8 cellular contexts compared by ENCODE assay signal in genomic region chr1:168135982-168136708, GRCh38. TPM values are rescaled to one million over a fixed set of nuclear protein-coding genes. Genes with fewer than 3 reads are reported as not detected.
A peak's percentile ranks its signal among the peaks of the same experiment; 100 is the strongest.
DNase-seq lines count a peak whose midpoint lies in the region; ATAC-seq and TF ChIP-seq lines count a peak whose summit lies in the region.

No MANE protein-coding gene starts in this region.

- TF ChIP-seq CTCF in AG04450 (IDR thresholded peaks at IDR 0.05; ENCODE audit: low read depth, low read length): no peak

- peak overlapping the region; percentile 21 for H3K27ac ChIP-seq in AG04450 (ENCODE audit: low read depth, low read length)
- no peak overlapping the region for H3K27ac ChIP-seq in effector memory CD4-positive, alpha-beta T cell (ENCODE audit: insufficient read depth, low read length, poor library complexity, severe bottlenecking)

- peaks cover 3% of the 10 kb centered on the region; the same call in 1 of the 2 replicates for H3K9me3 ChIP-seq in AG04450 (ENCODE audit: control insufficient read depth, insufficient read depth, low read length)
- no peaks in the 10 kb centered on the region for H3K9me3 ChIP-seq in effector memory CD4-positive, alpha-beta T cell (ENCODE audit: control insufficient read depth, low read length)
- H3K9me3 ChIP-seq in mucosa of stomach (ENCODE audit: control insufficient read depth, low read length): no peaks in the 10 kb centered on the region

- in situ Hi-C loops in G401 (cut with HindIII; ENCODE audit: low sequenced_read_pairs): no loop called here

- H3K36me3 ChIP-seq in effector memory CD4-positive, alpha-beta T cell (ENCODE audit: control insufficient read depth, insufficient read depth, low read length): no peaks in the 10 kb centered on the region
- no peaks in the 10 kb centered on the region for H3K36me3 ChIP-seq in mucosa of stomach (ENCODE audit: control insufficient read depth, insufficient read depth, low read length)

- H3K9ac ChIP-seq in mucosa of stomach (ENCODE audit: low read length): peak overlapping the region; percentile 53

- ATAC-seq in GM21723 (IDR thresholded peaks at IDR 0.05; ENCODE audit: unreplicated experiment): peak; percentile 40
- ATAC-seq in SK-N-SH treated with all-trans-retinoic acid at 6 μM for 48 hours: peak; percentile 67
- no peak for ATAC-seq in GM21619 (IDR thresholded peaks at IDR 0.05; ENCODE audit: unreplicated experiment)

- H3K27me3 ChIP-seq in AG04450 (ENCODE audit: control insufficient read depth, insufficient read depth, low read length): no peaks in the 10 kb centered on the region
- peaks cover 15% of the 10 kb centered on the region for H3K27me3 ChIP-seq in effector memory CD4-positive, alpha-beta T cell (replicated peaks; ENCODE audit: control insufficient read depth, insufficient read depth, low read length, poor library complexity, severe bottlenecking)
- peaks cover 21% of the 10 kb centered on the region for H3K27me3 ChIP-seq in mucosa of stomach (ENCODE audit: control insufficient read depth, insufficient read depth, low read length)

- DNase-seq in AG04450 (ENCODE audit: low read depth, low spot score) (no peak), G401 (ENCODE audit: low spot score) (no peak), ureter (ENCODE audit: low spot score) (no peak)
- DNase-seq in effector memory CD4-positive, alpha-beta T cell: no peak

- peak overlapping the region; percentile 80 for H3K4me3 ChIP-seq in AG04450 (ENCODE audit: low read depth, low read length)
- peak overlapping the region; percentile 73 for H3K4me3 ChIP-seq in effector memory CD4-positive, alpha-beta T cell (ENCODE audit: insufficient read depth, low read depth, low read length, poor library complexity, severe bottlenecking)
- H3K4me3 ChIP-seq in mucosa of stomach (ENCODE audit: low read length): peak overlapping the region; percentile 25

- CTCF ChIA-PET in AG04450 (lab: Charles Lee): interaction anchor here (0.6 to 2.9 kb wide), 2 partner anchors 9 kb away, joined by 3 to 18 read pairs; no protein-coding TSS in a partner anchor

- POLR2A ChIA-PET in AG04450 (lab: Yijun Ruan, JAX): interaction anchor here (1.3 kb wide), 1 partner anchor 54 kb away, joined by 6 read pairs; no protein-coding TSS in a partner anchor

- peaks cover 11% of the 10 kb centered on the region for H3K4me1 ChIP-seq in effector memory CD4-positive, alpha-beta T cell (ENCODE audit: control insufficient read depth, insufficient read depth, low read length, poor library complexity, severe bottlenecking)
- peaks cover 17% of the 10 kb centered on the region for H3K4me1 ChIP-seq in mucosa of stomach (ENCODE audit: control insufficient read depth, insufficient read depth, low read length)

TF ChIP-seq in SK-N-SH treated with all-trans-retinoic acid at 6 μM for 48 hours, 23 proteins besides CTCF, POLR2A, EP300 and RAD21:
- TF ChIP-seq BACH2 (CRISPR knock-in tag; IDR thresholded peaks at IDR 0.05; ENCODE audit: borderline replicate concordance) (no peak), ZFP30 (CRISPR knock-in tag; IDR thresholded peaks at IDR 0.05) (no peak), ZC3H10 (CRISPR knock-in tag; IDR thresholded peaks at IDR 0.05) (no peak), TCF4 (CRISPR knock-in tag; IDR thresholded peaks at IDR 0.05; ENCODE audit: borderline replicate concordance) (no peak), SNAI2 (CRISPR knock-in tag; IDR thresholded peaks at IDR 0.05) (no peak), CSRNP3 (CRISPR knock-in tag; IDR thresholded peaks at IDR 0.05) (no peak), POU6F1 (CRISPR knock-in tag; IDR thresholded peaks at IDR 0.05; ENCODE audit: borderline replicate concordance, low read depth) (no peak), PPARA (CRISPR knock-in tag; IDR thresholded peaks at IDR 0.05; ENCODE audit: borderline replicate concordance) (no peak), TSHZ2 (CRISPR knock-in tag; IDR thresholded peaks at IDR 0.05) (no peak)

RNA-seq across cellular contexts. Expression of gene GPR161, which starts 0.6 kb away (rescaled TPM):
- 14.1 and 19.4 TPM in 2 replicates for polyA plus RNA-seq in AG04450 (2011; rRNA removed)
- polyA minus RNA-seq in AG04450 (2011; rRNA and poly(A)+ RNA removed): 40.5 and 61.6 TPM in 2 replicates
- total RNA-seq in G401 (2014; rRNA removed; shearing (Covaris generic)): 5.6 and 10.1 TPM in 2 replicates
- 7.6 TPM for total RNA-seq in ureter

RNA-seq across cellular contexts. Expression of gene TIPRL, which starts 42.6 kb away (rescaled TPM):
- polyA plus RNA-seq in AG04450 (2011; rRNA removed): 40.3 and 52.9 TPM in 2 replicates
- 15.0 and 23.3 TPM in 2 replicates for polyA minus RNA-seq in AG04450 (2011; rRNA and poly(A)+ RNA removed)
- 23.8 and 41.4 TPM in 2 replicates for total RNA-seq in G401 (2014; rRNA removed; shearing (Covaris generic))
- 30.4 TPM for total RNA-seq in ureter

Comparison
In these comparisons a context has a peak if more than half of its experiments do, and no peak if none do; other contexts are left out.
1. H3K4me3 ChIP-seq: peak in every context shown above with its lines; median percentile 80 in AG04450; 73 in effector memory CD4-positive, alpha-beta T cell; 25 in mucosa of stomach.